ENCODE assay signal across 32 cellular contexts in the genomic region with DNA sequence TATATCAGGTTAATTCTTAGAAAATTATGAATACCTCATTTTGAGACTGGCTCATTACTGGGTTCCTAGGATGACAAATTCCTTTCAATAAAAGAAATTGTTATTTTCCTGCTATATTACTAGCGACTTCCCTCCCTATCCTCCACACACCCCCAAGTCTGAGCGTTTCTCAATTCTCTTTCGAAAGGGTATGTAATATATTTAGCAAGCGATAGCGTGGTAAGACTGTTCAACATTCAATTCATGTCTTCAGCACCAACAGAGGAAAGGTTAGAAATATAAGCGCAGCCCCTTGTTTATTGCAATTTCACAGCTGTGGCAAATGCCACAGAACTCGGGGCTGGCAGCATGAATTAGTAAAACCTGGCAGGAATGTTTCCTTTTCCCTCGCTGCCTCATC.
"Had no signal": no experiment of that assay in that cellular context is flagged by ENCODE, and none has a peak within 500 bp of the region (broad histone marks: within the 10 kb centered on the region; RNA-seq: fewer than 3 reads in every experiment).

No MANE protein-coding gene starts in this region.

- H3K27ac Mint-ChIP-seq: activated CD4-positive, alpha-beta T cell treated with anti-CD3 and anti-CD28 coated beads for 36 hours; activated CD4-positive, alpha-beta T cell treated with anti-CD3 and anti-CD28 coated beads, Interleukin-2, amount 10 ng/mL, durations not matched to agents 7 days and 5 days; activated naive CD4-positive, alpha-beta T cell treated with anti-CD3 and anti-CD28 coated beads for 36 hours; activated naive CD8-positive, alpha-beta T cell; activated naive CD8-positive, alpha-beta T cell treated with anti-CD3 and anti-CD28 coated beads, Interleukin-2, amount 50 U/mL, for 24 hours; activated T-helper 1 cell treated with anti-CD3 and anti-CD28 coated beads, Interleukin-12 subunit alpha, Interleukin-12 subunit beta, Interleukin-2, Interleukin-4 antibody, amounts not matched to agents 30 ng/mL and 10 ng/mL and 1 ng/mL, durations not matched to agents 14 hours and 24 hours and 36 hours; WTC11 had no signal

- H3K9ac ChIP-seq: KMS-11 had no signal

- H3K36me3 Mint-ChIP-seq: activated naive CD8-positive, alpha-beta T cell; WTC11 had no signal

- H3K4me3 Mint-ChIP-seq: activated CD4-positive, alpha-beta T cell treated with anti-CD3 and anti-CD28 coated beads for 36 hours; activated CD4-positive, alpha-beta T cell treated with anti-CD3 and anti-CD28 coated beads, Interleukin-2, amount 10 ng/mL, durations not matched to agents 7 days and 5 days; activated naive CD4-positive, alpha-beta T cell treated with anti-CD3 and anti-CD28 coated beads for 36 hours; activated naive CD8-positive, alpha-beta T cell; activated naive CD8-positive, alpha-beta T cell treated with anti-CD3 and anti-CD28 coated beads, Interleukin-2, amount 50 U/mL, for 24 hours; activated T-cell treated with anti-CD3 and anti-CD28 coated beads, Interleukin-2, amount 50 U/mL, for 4 hours; activated T-helper 1 cell treated with anti-CD3 and anti-CD28 coated beads, Interleukin-12 subunit alpha, Interleukin-12 subunit beta, Interleukin-2, Interleukin-4 antibody, amounts not matched to agents 30 ng/mL and 10 ng/mL and 1 ng/mL, durations not matched to agents 14 hours and 24 hours and 36 hours; WTC11 had no signal

- H3K27ac ChIP-seq: brain microvascular endothelial cell, KMS-11 had no signal

- DNase-seq: activated CD4-positive, alpha-beta T cell treated with anti-CD3 and anti-CD28 coated beads for 36 hours; activated CD4-positive, alpha-beta T cell treated with anti-CD3 and anti-CD28 coated beads, Interleukin-2, amount 10 ng/mL, durations not matched to agents 7 days and 5 days; activated CD4-positive, alpha-beta T cell treated with anti-CD3 and anti-CD28 coated beads, Interleukin-2, amount 50 U/mL, for 48 hours; activated CD8-positive, alpha-beta memory T cell treated with anti-CD3 and anti-CD28 coated beads, Interleukin-2, amount 50 U/mL, for 4 hours; activated gamma-delta T cell treated with Interleukin-2 at 50 U/mL for 16 hours; activated naive CD4-positive, alpha-beta T cell treated with anti-CD3 and anti-CD28 coated beads for 36 hours; activated naive CD8-positive, alpha-beta T cell treated with anti-CD3 and anti-CD28 coated beads, Interleukin-2, amount 50 U/mL, for 24 hours; activated T-cell treated with anti-CD3 and anti-CD28 coated beads for 4 hours; activated T-cell treated with anti-CD3 and anti-CD28 coated beads, Interleukin-2, amount 50 U/mL, for 4 hours; aorta; brain microvascular endothelial cell; central memory CD4-positive, alpha-beta T cell; MM.1S; NCI-H1092 treated with DMSO at 0.1 percent for 48 hours; NCI-H1417; NCI-H146; NCI-H187; NCI-H2029 treated with DMSO at 0.1 percent for 48 hours; NCI-H2107; NCI-H2171; NCI-H510A; NCI-H526; NCI-H748 treated with DMSO at 0.1 percent for 48 hours; SHP77; SW 1271; T-helper 1 cell had no signal

- H3K4me2 ChIP-seq: KMS-11 had no signal

- H3K36me3 ChIP-seq: brain microvascular endothelial cell had no signal

- H3K4me1 Mint-ChIP-seq: activated naive CD8-positive, alpha-beta T cell treated with anti-CD3 and anti-CD28 coated beads, Interleukin-2, amount 50 U/mL, for 24 hours had no signal

- ATAC-seq: activated CD4-positive, alpha-beta T cell treated with anti-CD3 and anti-CD28 coated beads for 36 hours; activated CD4-positive, CD25-positive, alpha-beta regulatory T cell treated with anti-CD3 and anti-CD28 coated beads, Interleukin-2, amount 50 U/mL, for 24 hours; activated naive CD8-positive, alpha-beta T cell treated with anti-CD3 and anti-CD28 coated beads, Interleukin-2, amount 50 U/mL, for 24 hours; activated T-cell treated with anti-CD3 and anti-CD28 coated beads, Interleukin-2, amount 50 U/mL, for 4 hours; Panc1; WTC11 had no signal
